In the genomic region with DNA sequence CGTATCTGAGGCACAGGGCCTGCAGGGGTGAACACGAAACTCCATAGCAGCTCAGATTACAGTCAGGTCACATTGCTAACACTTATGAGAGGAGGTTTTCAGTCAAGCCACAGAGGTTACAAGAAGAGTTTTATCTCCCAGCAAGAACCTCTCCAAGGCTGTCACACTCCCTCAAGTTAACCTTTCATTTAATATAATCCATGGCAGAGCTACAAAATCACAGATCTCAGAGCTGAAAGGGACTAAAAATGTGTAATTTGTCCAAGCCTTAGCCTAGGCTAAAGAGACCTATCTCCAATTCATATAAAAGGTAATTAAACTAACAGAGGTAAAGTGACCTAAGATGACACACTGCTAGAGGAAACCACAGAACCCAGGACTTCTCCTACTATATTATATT, we compare ENCODE assay signal across 14 cellular contexts. TPM values are rescaled to one million over a fixed set of nuclear protein-coding genes. Genes with fewer than 3 reads are reported as not detected.
DNase-seq lines count a peak whose midpoint lies in the region; ATAC-seq, FAIRE-seq and TF ChIP-seq lines count a peak whose summit lies in the region.
"Had no signal": no experiment of that assay in that cellular context is flagged by ENCODE, and none has a peak within 500 bp of the region (broad histone marks: within the 10 kb centered on the region; RNA-seq: fewer than 3 reads in every experiment).

No MANE protein-coding gene starts in this region.

- no peaks in the 10 kb centered on the region for H3K36me3 Mint-ChIP-seq in CD4-positive, alpha-beta T cell (ENCODE audit: low read depth)
- H3K36me3 Mint-ChIP-seq: activated naive CD4-positive, alpha-beta T cell treated with anti-CD3 and anti-CD28 coated beads, Interleukin-2, amount 50 U/mL, for 24 hours had no signal

- POLR2A ChIA-PET in CD4-positive, alpha-beta T cell (lab: Charles Lee), result interaction anchor here (1.0 kb wide), 1 partner anchor 68 kb away, joined by 4 read pairs; the partner anchor contains the start of gene RANBP6

- DNase-seq in GM10266 (ENCODE audit: extremely low spot score) (peak; percentile 8), H54 (ENCODE audit: insufficient read length, low spot score) (no peak), RPMI7951 (ENCODE audit: low read depth) (peak; percentile 1), iPS-NIHi11 (ENCODE audit: low spot score) (peak; percentile 24), cerebellar nuclear complex (lab: John Stamatoyannopoulos, UW) (no peak)
- DNase-seq in CD4-positive, alpha-beta T cell, result no peak
- DNase-seq: DND-41, NCI-H2081 treated with DMSO at 0.1 percent for 48 hours, T1000 had no signal

- ATAC-seq in GM21737 (IDR thresholded peaks at IDR 0.05; ENCODE audit: unreplicated experiment) (no peak), GM21825 (IDR thresholded peaks at IDR 0.05; ENCODE audit: unreplicated experiment) (no peak)
- ATAC-seq in CD4-positive, alpha-beta T cell (ENCODE audit: poor library complexity), result no peak

- no peak for TF ChIP-seq POLR2A in H54 (IDR thresholded peaks at IDR 0.05; ENCODE audit: low read depth, low read length)

- peaks cover 27% of the 10 kb centered on the region for H3K4me1 Mint-ChIP-seq in CD4-positive, alpha-beta T cell (ENCODE audit: low read depth)

- H3K4me3 Mint-ChIP-seq in CD4-positive, alpha-beta T cell, result no peak overlapping the region
- H3K4me3 Mint-ChIP-seq: activated naive CD4-positive, alpha-beta T cell treated with anti-CD3 and anti-CD28 coated beads, Interleukin-2, amount 50 U/mL, for 24 hours had no signal

- FAIRE-seq in H54 (lab: Jason Lieb, UNC), result peak; percentile 38

- no peak overlapping the region for H3K27ac Mint-ChIP-seq in CD4-positive, alpha-beta T cell
- H3K27ac Mint-ChIP-seq: activated naive CD4-positive, alpha-beta T cell treated with anti-CD3 and anti-CD28 coated beads, Interleukin-2, amount 50 U/mL, for 24 hours had no signal

- H3K9me3 ChIP-seq in CD4-positive, alpha-beta T cell (ENCODE audit: control insufficient read depth, low read length), result no peaks in the 10 kb centered on the region

- H3K9me3 Mint-ChIP-seq in CD4-positive, alpha-beta T cell, result no peaks in the 10 kb centered on the region
- H3K9me3 Mint-ChIP-seq: activated naive CD4-positive, alpha-beta T cell treated with anti-CD3 and anti-CD28 coated beads, Interleukin-2, amount 50 U/mL, for 24 hours had no signal

- no peak for TF ChIP-seq CTCF in GM10266 (IDR thresholded peaks at IDR 0.05; ENCODE audit: control insufficient read depth, insufficient read depth, low read depth, missing control alignments)
- TF ChIP-seq CTCF in CD4-positive, alpha-beta T cell (IDR thresholded peaks at IDR 0.05), result no peak

- no peak overlapping the region for H3K27ac ChIP-seq in CD4-positive, alpha-beta T cell (ENCODE audit: low read depth, low read length)
- H3K27ac ChIP-seq: skin epidermis had no signal

- H3K27me3 Mint-ChIP-seq in CD4-positive, alpha-beta T cell, result no peaks in the 10 kb centered on the region
- H3K27me3 Mint-ChIP-seq: activated naive CD4-positive, alpha-beta T cell treated with anti-CD3 and anti-CD28 coated beads, Interleukin-2, amount 50 U/mL, for 24 hours had no signal

- CTCF ChIA-PET in CD4-positive, alpha-beta T cell (lab: Charles Lee), result no interaction called here

- no peaks in the 10 kb centered on the region for H3K27me3 ChIP-seq in CD4-positive, alpha-beta T cell (ENCODE audit: control insufficient read depth, insufficient read depth, low read length)

- intact Hi-C loops in CD4-positive, alpha-beta T cell (cut with DNase I, micrococcal nuclease), result no loop called here

RNA-seq across cellular contexts. Expression of gene MLANA, which starts 57.2 kb away (rescaled TPM):
- total RNA-seq in RPMI7951 (2014; rRNA removed; shearing (Covaris generic)), result not detected in 2 replicates
- not detected for total RNA-seq in CD4-positive, alpha-beta T cell
- total RNA-seq: lung had no signal

Comparison
In these comparisons a context has a peak if more than half of its experiments do, and no peak if none do; other contexts are left out.
1. DNase-seq: peak in GM10266 (single experiment), RPMI7951 (single experiment) and iPS-NIHi11 (single experiment); none in H54 (single experiment), cerebellar nuclear complex (0 of 2) and CD4-positive, alpha-beta T cell (0 of 10).